In genomic region chr12:104197264-104197663, GRCh38 we compare ENCODE assay signal across 2 cellular contexts.
TF ChIP-seq lines count a peak whose summit lies in the region.

No MANE protein-coding gene starts in this region.

TF ChIP-seq in liver, 16 proteins besides CTCF, POLR2A, EP300 and RAD21:
- no peak for TF ChIP-seq ZBTB33 (IDR thresholded peaks at IDR 0.05)
- peak; percentile 43 for TF ChIP-seq FOXA2 (IDR thresholded peaks at IDR 0.05)
- peak in 1 of 2 donors; percentile 20 for TF ChIP-seq RXRA (IDR thresholded peaks at IDR 0.05)
- no peak for TF ChIP-seq GABPA (IDR thresholded peaks at IDR 0.05 in 1 of 2, conservative IDR thresholded peaks at IDR 0.05 in 1 of 2)
- no peak for TF ChIP-seq MAX (IDR thresholded peaks at IDR 0.05)
- peak; percentile 24 for TF ChIP-seq YY1 (IDR thresholded peaks at IDR 0.05)
- peak in 1 of 2 donors; percentile 34 for TF ChIP-seq HNF4A (conservative IDR thresholded peaks at IDR 0.05)
- TF ChIP-seq FOXA1 (IDR thresholded peaks at IDR 0.05) = no peak

TF ChIP-seq in HepG2, 621 proteins besides CTCF, POLR2A, EP300 and RAD21:
- TF ChIP-seq RARA (CRISPR knock-in tag; IDR thresholded peaks at IDR 0.05) = no peak
- TF ChIP-seq THAP7 (CRISPR knock-in tag; IDR thresholded peaks at IDR 0.05) = no peak
- TF ChIP-seq CSRNP1 (CRISPR knock-in tag; IDR thresholded peaks at IDR 0.05) = no peak
- TF ChIP-seq ZNF589 (CRISPR knock-in tag; conservative IDR thresholded peaks at IDR 0.05) = no peak
- TF ChIP-seq HOXD1 (CRISPR knock-in tag; IDR thresholded peaks at IDR 0.05) = no peak
- TF ChIP-seq MATR3 (CRISPR knock-in tag; IDR thresholded peaks at IDR 0.05) = no peak
- no peak for TF ChIP-seq NBN (conservative IDR thresholded peaks at IDR 0.05)
- no peak for TF ChIP-seq SSRP1 (CRISPR knock-in tag; IDR thresholded peaks at IDR 0.05)
- no peak for TF ChIP-seq DMTF1 (CRISPR knock-in tag; IDR thresholded peaks at IDR 0.05)
- no peak for TF ChIP-seq PHF20 (CRISPR knock-in tag; IDR thresholded peaks at IDR 0.05)
- TF ChIP-seq ATF1 (CRISPR knock-in tag; IDR thresholded peaks at IDR 0.05) = no peak
- no peak for TF ChIP-seq ZNF17 (CRISPR knock-in tag; IDR thresholded peaks at IDR 0.05)
- TF ChIP-seq ZNF180 (CRISPR knock-in tag; IDR thresholded peaks at IDR 0.05; ENCODE audit: borderline replicate concordance, low read depth) = no peak
- TF ChIP-seq NFATC3 (CRISPR knock-in tag; IDR thresholded peaks at IDR 0.05) = no peak
- no peak for TF ChIP-seq MIER3 (CRISPR knock-in tag; IDR thresholded peaks at IDR 0.05; ENCODE audit: borderline replicate concordance)
- TF ChIP-seq SOX13 (IDR thresholded peaks at IDR 0.05) = no peak
- TF ChIP-seq SOX13 (CRISPR knock-in tag; conservative IDR thresholded peaks at IDR 0.05 in 1 of 2, IDR thresholded peaks at IDR 0.05 in 1 of 2) = no peak
- TF ChIP-seq NR0B2 (CRISPR knock-in tag; IDR thresholded peaks at IDR 0.05) = no peak
- TF ChIP-seq STAG1 (CRISPR knock-in tag; IDR thresholded peaks at IDR 0.05) = no peak
- TF ChIP-seq HNF1B (CRISPR knock-in tag; IDR thresholded peaks at IDR 0.05) = no peak
- no peak for TF ChIP-seq ZNF691 (CRISPR knock-in tag; IDR thresholded peaks at IDR 0.05; ENCODE audit: borderline replicate concordance, low read depth)
